ENCODE assay signal across 1 cellular context in the genomic region with DNA sequence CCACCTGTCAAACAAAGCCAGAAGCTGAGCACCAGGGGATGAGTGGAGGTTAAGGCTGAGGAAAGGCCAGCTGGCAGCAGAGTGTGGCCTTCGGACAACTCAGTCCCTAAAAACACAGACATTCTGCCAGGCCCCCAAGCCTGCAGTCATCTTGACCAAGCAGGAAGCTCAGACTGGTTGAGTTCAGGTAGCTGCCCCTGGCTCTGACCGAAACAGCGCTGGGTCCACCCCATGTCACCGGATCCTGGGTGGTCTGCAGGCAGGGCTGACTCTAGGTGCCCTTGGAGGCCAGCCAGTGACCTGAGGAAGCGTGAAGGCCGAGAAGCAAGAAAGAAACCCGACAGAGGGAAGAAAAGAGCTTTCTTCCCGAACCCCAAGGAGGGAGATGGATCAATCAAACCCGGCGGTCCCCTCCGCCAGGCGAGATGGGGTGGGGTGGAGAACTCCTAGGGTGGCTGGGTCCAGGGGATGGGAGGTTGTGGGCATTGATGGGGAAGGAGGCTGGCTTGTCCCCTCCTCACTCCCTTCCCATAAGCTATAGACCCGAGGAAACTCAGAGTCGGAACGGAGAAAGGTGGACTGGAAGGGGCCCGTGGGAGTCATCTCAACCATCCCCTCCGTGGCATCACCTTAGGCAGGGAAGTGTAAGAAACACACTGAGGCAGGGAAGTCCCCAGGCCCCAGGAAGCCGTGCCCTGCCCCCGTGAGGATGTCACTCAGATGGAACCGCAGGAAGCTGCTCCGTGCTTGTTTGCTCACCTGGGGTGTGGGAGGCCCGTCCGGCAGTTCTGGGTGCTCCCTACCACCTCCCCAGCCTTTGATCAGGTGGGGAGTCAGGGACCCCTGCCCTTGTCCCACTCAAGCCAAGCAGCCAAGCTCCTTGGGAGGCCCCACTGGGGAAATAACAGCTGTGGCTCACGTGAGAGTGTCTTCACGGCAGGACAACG.
TF ChIP-seq lines count a peak whose summit lies in the region.

No MANE protein-coding gene starts in this region.

TF ChIP-seq in K562, 482 proteins besides CTCF, POLR2A, EP300 and RAD21:
- TF ChIP-seq, protein P1, sequence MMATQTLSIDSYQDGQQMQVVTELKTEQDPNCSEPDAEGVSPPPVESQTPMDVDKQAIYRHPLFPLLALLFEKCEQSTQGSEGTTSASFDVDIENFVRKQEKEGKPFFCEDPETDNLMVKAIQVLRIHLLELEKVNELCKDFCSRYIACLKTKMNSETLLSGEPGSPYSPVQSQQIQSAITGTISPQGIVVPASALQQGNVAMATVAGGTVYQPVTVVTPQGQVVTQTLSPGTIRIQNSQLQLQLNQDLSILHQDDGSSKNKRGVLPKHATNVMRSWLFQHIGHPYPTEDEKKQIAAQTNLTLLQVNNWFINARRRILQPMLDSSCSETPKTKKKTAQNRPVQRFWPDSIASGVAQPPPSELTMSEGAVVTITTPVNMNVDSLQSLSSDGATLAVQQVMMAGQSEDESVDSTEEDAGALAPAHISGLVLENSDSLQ (IDR thresholded peaks at IDR 0.05), result 0 out of 2 replicates have a peak, but pooled peaks have one; percentile 21
- TF ChIP-seq EWSR1 (IDR thresholded peaks at IDR 0.05; ENCODE audit: borderline replicate concordance, low read depth, partially characterized antibody), result no peak
